Comparison of ENCODE assay signal across 1 cellular context in genomic region chr9:21813575-21814473, GRCh38.
TF ChIP-seq lines count a peak whose summit lies in the region.

No MANE protein-coding gene starts in this region.

TF ChIP-seq in GM12878, 131 proteins besides CTCF, POLR2A, EP300 and RAD21 (continued from another document):
- TF ChIP-seq, protein P1, sequence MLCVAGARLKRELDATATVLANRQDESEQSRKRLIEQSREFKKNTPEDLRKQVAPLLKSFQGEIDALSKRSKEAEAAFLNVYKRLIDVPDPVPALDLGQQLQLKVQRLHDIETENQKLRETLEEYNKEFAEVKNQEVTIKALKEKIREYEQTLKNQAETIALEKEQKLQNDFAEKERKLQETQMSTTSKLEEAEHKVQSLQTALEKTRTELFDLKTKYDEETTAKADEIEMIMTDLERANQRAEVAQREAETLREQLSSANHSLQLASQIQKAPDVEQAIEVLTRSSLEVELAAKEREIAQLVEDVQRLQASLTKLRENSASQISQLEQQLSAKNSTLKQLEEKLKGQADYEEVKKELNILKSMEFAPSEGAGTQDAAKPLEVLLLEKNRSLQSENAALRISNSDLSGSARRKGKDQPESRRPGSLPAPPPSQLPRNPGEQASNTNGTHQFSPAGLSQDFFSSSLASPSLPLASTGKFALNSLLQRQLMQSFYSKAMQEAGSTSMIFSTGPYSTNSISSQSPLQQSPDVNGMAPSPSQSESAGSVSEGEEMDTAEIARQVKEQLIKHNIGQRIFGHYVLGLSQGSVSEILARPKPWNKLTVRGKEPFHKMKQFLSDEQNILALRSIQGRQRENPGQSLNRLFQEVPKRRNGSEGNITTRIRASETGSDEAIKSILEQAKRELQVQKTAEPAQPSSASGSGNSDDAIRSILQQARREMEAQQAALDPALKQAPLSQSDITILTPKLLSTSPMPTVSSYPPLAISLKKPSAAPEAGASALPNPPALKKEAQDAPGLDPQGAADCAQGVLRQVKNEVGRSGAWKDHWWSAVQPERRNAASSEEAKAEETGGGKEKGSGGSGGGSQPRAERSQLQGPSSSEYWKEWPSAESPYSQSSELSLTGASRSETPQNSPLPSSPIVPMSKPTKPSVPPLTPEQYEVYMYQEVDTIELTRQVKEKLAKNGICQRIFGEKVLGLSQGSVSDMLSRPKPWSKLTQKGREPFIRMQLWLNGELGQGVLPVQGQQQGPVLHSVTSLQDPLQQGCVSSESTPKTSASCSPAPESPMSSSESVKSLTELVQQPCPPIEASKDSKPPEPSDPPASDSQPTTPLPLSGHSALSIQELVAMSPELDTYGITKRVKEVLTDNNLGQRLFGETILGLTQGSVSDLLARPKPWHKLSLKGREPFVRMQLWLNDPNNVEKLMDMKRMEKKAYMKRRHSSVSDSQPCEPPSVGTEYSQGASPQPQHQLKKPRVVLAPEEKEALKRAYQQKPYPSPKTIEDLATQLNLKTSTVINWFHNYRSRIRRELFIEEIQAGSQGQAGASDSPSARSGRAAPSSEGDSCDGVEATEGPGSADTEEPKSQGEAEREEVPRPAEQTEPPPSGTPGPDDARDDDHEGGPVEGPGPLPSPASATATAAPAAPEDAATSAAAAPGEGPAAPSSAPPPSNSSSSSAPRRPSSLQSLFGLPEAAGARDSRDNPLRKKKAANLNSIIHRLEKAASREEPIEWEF (IDR thresholded peaks at IDR 0.05; ENCODE audit: insufficient replicate concordance, low read depth, low read length): no peak
- TF ChIP-seq WRNIP1 (IDR thresholded peaks at IDR 0.05; ENCODE audit: borderline replicate concordance, low read depth, low read length) (no peak), HDAC6 (IDR thresholded peaks at IDR 0.05; ENCODE audit: unreplicated experiment) (no peak), TARDBP (IDR thresholded peaks at IDR 0.05; ENCODE audit: borderline replicate concordance) (no peak), IRF4 (IDR thresholded peaks at IDR 0.05; ENCODE audit: low read depth, low read length) (no peak), ZNF384 (IDR thresholded peaks at IDR 0.05; ENCODE audit: borderline replicate concordance, low read depth, low read length) (no peak), NR2C2 (IDR thresholded peaks at IDR 0.05; ENCODE audit: borderline replicate concordance, control insufficient read depth, insufficient read length, low read depth) (no peak), SP1 (IDR thresholded peaks at IDR 0.05; ENCODE audit: low read depth, low read length) (no peak), PML (IDR thresholded peaks at IDR 0.05; ENCODE audit: low read length) (no peak), HDAC2 (IDR thresholded peaks at IDR 0.05) (no peak), ZNF217 (IDR thresholded peaks at IDR 0.05) (no peak), NFXL1 (IDR thresholded peaks at IDR 0.05; ENCODE audit: borderline replicate concordance) (no peak), MYB (IDR thresholded peaks at IDR 0.05; ENCODE audit: borderline replicate concordance, low read depth, low read length) (no peak), PAX8 (IDR thresholded peaks at IDR 0.05) (no peak), CEBPZ (IDR thresholded peaks at IDR 0.05; ENCODE audit: low read depth, low read length) (no peak), SMARCA5 (IDR thresholded peaks at IDR 0.05) (no peak), EZH2 (IDR thresholded peaks at IDR 0.05; ENCODE audit: borderline replicate concordance, control insufficient read depth, low read depth, low read length) (no peak), CREB1 (IDR thresholded peaks at IDR 0.05; ENCODE audit: low read depth) (peak; percentile 37; the same call in 1 of the 2 replicates), ESRRA (IDR thresholded peaks at IDR 0.05; ENCODE audit: low read length) (no peak), NR2C1 (IDR thresholded peaks at IDR 0.05) (no peak), BRCA1 (IDR thresholded peaks at IDR 0.05; ENCODE audit: low read depth, low read length) (no peak), MEF2A (IDR thresholded peaks at IDR 0.05; ENCODE audit: insufficient read depth, low read depth, low read length) (no peak), ZNF274 (IDR thresholded peaks at IDR 0.05; ENCODE audit: insufficient read depth, insufficient read length) (no peak), IKZF2 (IDR thresholded peaks at IDR 0.05) (no peak), SIN3A (IDR thresholded peaks at IDR 0.05; ENCODE audit: low read depth, low read length) (no peak), EED (IDR thresholded peaks at IDR 0.05; ENCODE audit: low read depth) (no peak), FOXM1 (IDR thresholded peaks at IDR 0.05; ENCODE audit: low read depth, low read length) (0 out of 2 replicates have a peak, but pooled peaks have one; percentile 52), SUPT20H (IDR thresholded peaks at IDR 0.05; ENCODE audit: borderline replicate concordance, control insufficient read depth, low read depth, low read length) (no peak), SMAD1 (IDR thresholded peaks at IDR 0.05; ENCODE audit: low read depth, partially characterized antibody) (no peak), YY1 (IDR thresholded peaks at IDR 0.05; ENCODE audit: low read depth, low read length) (peak; percentile 48; the same call in 1 of the 2 replicates), NFYA (IDR thresholded peaks at IDR 0.05; ENCODE audit: borderline replicate concordance, low read depth, low read length) (no peak), PRDM15 (CRISPR knock-in tag; IDR thresholded peaks at IDR 0.05) (no peak)
- TF ChIP-seq, protein P2, sequence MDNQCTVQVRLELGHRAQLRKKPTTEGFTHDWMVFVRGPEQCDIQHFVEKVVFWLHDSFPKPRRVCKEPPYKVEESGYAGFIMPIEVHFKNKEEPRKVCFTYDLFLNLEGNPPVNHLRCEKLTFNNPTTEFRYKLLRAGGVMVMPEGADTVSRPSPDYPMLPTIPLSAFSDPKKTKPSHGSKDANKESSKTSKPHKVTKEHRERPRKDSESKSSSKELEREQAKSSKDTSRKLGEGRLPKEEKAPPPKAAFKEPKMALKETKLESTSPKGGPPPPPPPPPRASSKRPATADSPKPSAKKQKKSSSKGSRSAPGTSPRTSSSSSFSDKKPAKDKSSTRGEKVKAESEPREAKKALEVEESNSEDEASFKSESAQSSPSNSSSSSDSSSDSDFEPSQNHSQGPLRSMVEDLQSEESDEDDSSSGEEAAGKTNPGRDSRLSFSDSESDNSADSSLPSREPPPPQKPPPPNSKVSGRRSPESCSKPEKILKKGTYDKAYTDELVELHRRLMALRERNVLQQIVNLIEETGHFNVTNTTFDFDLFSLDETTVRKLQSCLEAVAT (IDR thresholded peaks at IDR 0.05): 0 out of 2 replicates have a peak, but pooled peaks have one; percentile 26
- TF ChIP-seq, protein P3, sequence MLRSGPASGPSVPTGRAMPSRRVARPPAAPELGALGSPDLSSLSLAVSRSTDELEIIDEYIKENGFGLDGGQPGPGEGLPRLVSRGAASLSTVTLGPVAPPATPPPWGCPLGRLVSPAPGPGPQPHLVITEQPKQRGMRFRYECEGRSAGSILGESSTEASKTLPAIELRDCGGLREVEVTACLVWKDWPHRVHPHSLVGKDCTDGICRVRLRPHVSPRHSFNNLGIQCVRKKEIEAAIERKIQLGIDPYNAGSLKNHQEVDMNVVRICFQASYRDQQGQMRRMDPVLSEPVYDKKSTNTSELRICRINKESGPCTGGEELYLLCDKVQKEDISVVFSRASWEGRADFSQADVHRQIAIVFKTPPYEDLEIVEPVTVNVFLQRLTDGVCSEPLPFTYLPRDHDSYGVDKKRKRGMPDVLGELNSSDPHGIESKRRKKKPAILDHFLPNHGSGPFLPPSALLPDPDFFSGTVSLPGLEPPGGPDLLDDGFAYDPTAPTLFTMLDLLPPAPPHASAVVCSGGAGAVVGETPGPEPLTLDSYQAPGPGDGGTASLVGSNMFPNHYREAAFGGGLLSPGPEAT (IDR thresholded peaks at IDR 0.05; ENCODE audit: low read depth): no peak
- TF ChIP-seq, protein P4, sequence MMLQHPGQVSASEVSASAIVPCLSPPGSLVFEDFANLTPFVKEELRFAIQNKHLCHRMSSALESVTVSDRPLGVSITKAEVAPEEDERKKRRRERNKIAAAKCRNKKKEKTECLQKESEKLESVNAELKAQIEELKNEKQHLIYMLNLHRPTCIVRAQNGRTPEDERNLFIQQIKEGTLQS (IDR thresholded peaks at IDR 0.05; ENCODE audit: borderline replicate concordance, extremely low read depth, low read depth, low read length): no peak
- TF ChIP-seq, protein P5, sequence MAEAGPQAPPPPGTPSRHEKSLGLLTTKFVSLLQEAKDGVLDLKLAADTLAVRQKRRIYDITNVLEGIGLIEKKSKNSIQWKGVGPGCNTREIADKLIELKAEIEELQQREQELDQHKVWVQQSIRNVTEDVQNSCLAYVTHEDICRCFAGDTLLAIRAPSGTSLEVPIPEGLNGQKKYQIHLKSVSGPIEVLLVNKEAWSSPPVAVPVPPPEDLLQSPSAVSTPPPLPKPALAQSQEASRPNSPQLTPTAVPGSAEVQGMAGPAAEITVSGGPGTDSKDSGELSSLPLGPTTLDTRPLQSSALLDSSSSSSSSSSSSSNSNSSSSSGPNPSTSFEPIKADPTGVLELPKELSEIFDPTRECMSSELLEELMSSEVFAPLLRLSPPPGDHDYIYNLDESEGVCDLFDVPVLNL (IDR thresholded peaks at IDR 0.05; ENCODE audit: low read depth, low read length): no peak
